26 cellular contexts compared by ENCODE assay signal in the genomic region with DNA sequence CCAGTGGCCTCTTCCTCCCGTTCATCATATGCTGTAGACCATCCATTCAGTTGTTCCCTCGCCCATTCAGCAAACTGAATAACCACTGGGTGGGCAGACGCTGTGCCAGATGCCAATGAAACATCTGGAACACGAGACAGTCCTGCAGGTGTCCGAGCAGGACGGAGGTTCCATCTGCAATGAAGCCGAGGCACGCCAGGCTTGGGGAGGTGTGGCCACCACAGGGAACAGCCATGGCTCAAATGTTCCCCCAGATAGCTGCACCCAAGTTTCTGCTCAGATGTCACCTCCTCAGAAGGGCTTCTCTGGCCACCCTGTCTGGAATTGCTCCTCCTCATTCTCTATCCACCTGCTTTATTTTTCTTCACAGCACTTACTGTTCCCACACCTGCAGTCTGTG. TPM values are rescaled to one million over a fixed set of nuclear protein-coding genes. Genes with fewer than 3 reads are reported as not detected.
"Had no signal": no experiment of that assay in that cellular context is flagged by ENCODE, and none has a peak within 500 bp of the region (broad histone marks: within the 10 kb centered on the region; RNA-seq: fewer than 3 reads in every experiment).

No MANE protein-coding gene starts in this region.

- FAIRE-seq: keratinocyte, TTC549 had no signal

- H3K9me3 Mint-ChIP-seq: activated naive CD8-positive, alpha-beta T cell treated with anti-CD3 and anti-CD28 coated beads, Interleukin-2, amount 50 U/mL, for 24 hours; endodermal cell; naive thymus-derived CD4-positive, alpha-beta T cell; neural crest cell had no signal

- H3K27me3 Mint-ChIP-seq: activated naive CD8-positive, alpha-beta T cell treated with anti-CD3 and anti-CD28 coated beads, Interleukin-2, amount 50 U/mL, for 24 hours; naive thymus-derived CD4-positive, alpha-beta T cell had no signal

- H3K9me3 ChIP-seq: heart right ventricle, lower lobe of right lung, thoracic aorta, upper lobe of right lung had no signal

- ATAC-seq: activated naive CD8-positive, alpha-beta T cell treated with anti-CD3 and anti-CD28 coated beads, Interleukin-2, amount 50 U/mL, for 24 hours; heart right ventricle; left colon; lower lobe of right lung; naive thymus-derived CD4-positive, alpha-beta T cell; upper lobe of right lung had no signal

- H3K27ac Mint-ChIP-seq: activated naive CD8-positive, alpha-beta T cell treated with anti-CD3 and anti-CD28 coated beads, Interleukin-2, amount 50 U/mL, for 24 hours; naive thymus-derived CD4-positive, alpha-beta T cell had no signal

- H3K27ac ChIP-seq: lower lobe of right lung, thoracic aorta, upper lobe of right lung, WERI-Rb-1 had no signal

- H3K4me3 ChIP-seq: heart right ventricle, lower lobe of right lung, thoracic aorta, upper lobe of right lung had no signal

- H3K27me3 ChIP-seq: heart right ventricle, upper lobe of right lung had no signal

- H3K4me3 Mint-ChIP-seq: activated naive CD8-positive, alpha-beta T cell treated with anti-CD3 and anti-CD28 coated beads, Interleukin-2, amount 50 U/mL, for 24 hours; endodermal cell; neural crest cell had no signal

- DNase-seq: activated CD8-positive, alpha-beta memory T cell treated with anti-CD3 and anti-CD28 coated beads for 24 hours; activated CD8-positive, alpha-beta memory T cell treated with anti-CD3 and anti-CD28 coated beads, Interleukin-2, amount 50 U/mL, for 4 hours; activated effector memory CD4-positive, alpha-beta T cell treated with Interleukin-2 at 50 U/mL for 16 hours; activated naive CD4-positive, alpha-beta T cell treated with anti-CD3 and anti-CD28 coated beads, Interleukin-2, amount 50 U/mL, for 16 hours; activated naive CD8-positive, alpha-beta T cell treated with anti-CD3 and anti-CD28 coated beads, Interleukin-2, amount 50 U/mL, for 24 hours; activated T-cell treated with anti-CD3 and anti-CD28 coated beads, Interleukin-2, amount 50 U/mL, for 48 hours; cortex of kidney; endodermal cell; heart right ventricle; left colon; lower lobe of right lung; naive thymus-derived CD4-positive, alpha-beta T cell; retina; stimulated activated CD4-positive, alpha-beta T cell treated with anti-CD3 and anti-CD28 coated beads, Interleukin-4, amount 100 ng/mL, for 1 hour; stimulated activated naive CD4-positive, alpha-beta T cell treated with Interleukin-2 at 50 U/mL for 16 hours; upper lobe of right lung; WERI-Rb-1 had no signal

- H3K36me3 ChIP-seq: lower lobe of right lung, thoracic aorta, upper lobe of right lung had no signal

RNA-seq across cellular contexts. Expression of a gene that starts 45.0 kb away (rescaled TPM):
- total RNA-seq: endodermal cell; epithelial cell of proximal tubule; fibroblast of villous mesenchyme; left colon; lower lobe of right lung; mesenteric fat pad; mucosa of gallbladder; naive thymus-derived CD4-positive, alpha-beta T cell; neural crest cell; omental fat pad; thoracic aorta; upper lobe of right lung had no signal
- polyA plus RNA-seq: keratinocyte; naive thymus-derived CD4-positive, alpha-beta T cell had no signal
